ENCODE assay signal across 14 cellular contexts in genomic region chr19:35272122-35272715, GRCh38. TPM values are rescaled to one million over a fixed set of nuclear protein-coding genes. Genes with fewer than 3 reads are reported as not detected.
A peak's percentile ranks its signal among the peaks of the same experiment; 100 is the strongest.
DNase-seq lines count a peak whose midpoint lies in the region; FAIRE-seq and TF ChIP-seq lines count a peak whose summit lies in the region.
"Had no signal": no experiment of that assay in that cellular context is flagged by ENCODE, and none has a peak within 500 bp of the region (broad histone marks: within the 10 kb centered on the region; RNA-seq: fewer than 3 reads in every experiment).

No MANE protein-coding gene starts in this region.

- no peak overlapping the region for H3K56ac ChIP-seq in H9 (ENCODE audit: insufficient read length, low read depth, low read length)

- H4K5ac ChIP-seq in H9 (ENCODE audit: insufficient read length, low read depth, low read length): no peak overlapping the region

- no peak overlapping the region for H2BK15ac ChIP-seq in H9 (ENCODE audit: low read depth, low read length)

- no CpG with 5 or more reads among the region's 15 CpGs for WGBS in H9 (ENCODE audit: extremely low coverage, insufficient read length, low lambda C conversion rate)

- peak overlapping the region; percentile 29 to 53 (median 41); a peak in 4 of 7 replicates for H3K27ac Mint-ChIP-seq in H9

- no peak overlapping the region for H3K23ac ChIP-seq in H9 (ENCODE audit: insufficient read length, low read depth, low read length)

- H3K36me3 Mint-ChIP-seq in H9 (ENCODE audit: insufficient read depth in 1 of 3, low read depth in 3 of 3): peaks cover 32 to 66% (median 66%) of the 10 kb centered on the region in 3 experiments

- no peak overlapping the region for H4K91ac ChIP-seq in H9 (ENCODE audit: insufficient read length, low read depth, low read length)

- peak; percentile 53 for DNase-seq in CD1c-positive myeloid dendritic cell (ENCODE audit: extremely low spot score)
- DNase-seq in H9: no peak
- DNase-seq in UCSD-AML1 (lab: John Stamatoyannopoulos, UW; ENCODE audit: unreplicated experiment): peak; percentile 69
- peak; percentile 63 for DNase-seq in kidney
- no peak for DNase-seq in uterus
- no peak for DNase-seq in GM03348 (ENCODE audit: low spot score)
- no peak for DNase-seq in NCI-H2081 treated with DMSO at 0.1 percent for 48 hours (lab: John Stamatoyannopoulos, UW)
- DNase-seq in SK-N-DZ (ENCODE audit: low spot score): no peak
- DNase-seq: activated T-cell treated with anti-CD3 and anti-CD28 coated beads for 4 hours, endodermal cell, NCI-H345 had no signal

- H3K27me3 ChIP-seq in H9 (ENCODE audit: insufficient read depth, low read length) (no peaks in the 10 kb centered on the region), uterus (no peaks in the 10 kb centered on the region)

- H2AK5ac ChIP-seq in H9 (ENCODE audit: insufficient read length, low read length): no peak overlapping the region

- H2BK120ac ChIP-seq in H9 (ENCODE audit: low read depth, low read length, poor library complexity, severe bottlenecking): no peak overlapping the region

- no peaks in the 10 kb centered on the region for H3K9me3 Mint-ChIP-seq in H9
- H3K9me3 Mint-ChIP-seq: endodermal cell had no signal

- no peak overlapping the region for H3T11ph ChIP-seq in H9 (ENCODE audit: low read length)

- H2BK12ac ChIP-seq in H9 (ENCODE audit: insufficient read length, low read depth, low read length): no peak overlapping the region

- H3K4me3 ChIP-seq in kidney (ENCODE audit: low read length in 2 of 2): no peak overlapping the region
- H3K4me3 ChIP-seq in uterus: no peak overlapping the region

- no peak overlapping the region; a peak in 1 of 5 replicates for H3K4me3 Mint-ChIP-seq in H9
- H3K4me3 Mint-ChIP-seq: endodermal cell had no signal

- H2AFZ ChIP-seq in H9 (ENCODE audit: low read length): no peak overlapping the region

- peaks cover 19 to 29% of the 10 kb centered on the region in 2 donors for H3K36me3 ChIP-seq in kidney (ENCODE audit: control insufficient read depth in 1 of 2, insufficient read depth in 2 of 2, low read length in 2 of 2)
- H3K36me3 ChIP-seq in uterus: no peaks in the 10 kb centered on the region

- H3K9ac ChIP-seq in H9 (ENCODE audit: extremely low read depth, insufficient read length, low read length): no peak overlapping the region
- H3K9ac ChIP-seq in kidney (ENCODE audit: low read length in 2 of 2): no peak overlapping the region

- H4K20me1 ChIP-seq in H9 (ENCODE audit: control insufficient read depth, insufficient read depth, insufficient read length): no peaks in the 10 kb centered on the region

- no peak overlapping the region for H2BK20ac ChIP-seq in H9 (ENCODE audit: low read depth, low read length, poor library complexity, severe bottlenecking)

- no peak overlapping the region for H2BK5ac ChIP-seq in H9 (ENCODE audit: insufficient read length, low read length)

- no peak overlapping the region for H3K4ac ChIP-seq in H9 (ENCODE audit: low read depth, low read length)

- intact Hi-C loops in kidney (cut with DNase I) (no loop called here), uterus (cut with DNase I; ENCODE audit: low total_unique reads) (no loop called here)

- no peak overlapping the region for H3K4me2 ChIP-seq in H9 (ENCODE audit: insufficient read depth, insufficient read length, low read length)

- H3K4me1 ChIP-seq in H9 (ENCODE audit: insufficient read depth, low read length) (no peaks in the 10 kb centered on the region), kidney (ENCODE audit: control insufficient read depth in 1 of 2, insufficient read depth in 1 of 2, low read depth in 1 of 2, low read length in 2 of 2) (peaks cover 6 to 10% of the 10 kb centered on the region in 2 donors), uterus (peaks cover 0 to 4% of the 10 kb centered on the region in 2 donors)

- H3K14ac ChIP-seq in H9 (ENCODE audit: insufficient read depth, low read length): no peak overlapping the region

- H3K4me1 Mint-ChIP-seq in H9: peaks cover 2 to 5% of the 10 kb centered on the region in 2 experiments; a peak in 2 of 4 replicates

- no peak for FAIRE-seq in kidney (lab: Jason Lieb, UNC)
- FAIRE-seq: keratinocyte had no signal

- H3K79me2 ChIP-seq in H9 (ENCODE audit: insufficient read depth, low read length): no peaks in the 10 kb centered on the region

- H3K27me3 Mint-ChIP-seq in H9 (ENCODE audit: low read depth): no peaks in the 10 kb centered on the region

- no peaks in the 10 kb centered on the region for H3K79me1 ChIP-seq in H9 (ENCODE audit: insufficient read depth, low read depth, low read length, poor library complexity, severe bottlenecking)

- H3K27ac ChIP-seq in H9 (ENCODE audit: insufficient read length, low read depth, low read length) (no peak overlapping the region), kidney (ENCODE audit: low read depth in 2 of 2, low read length in 2 of 2) (no peak overlapping the region), uterus (no peak overlapping the region)

- H4K8ac ChIP-seq in H9 (replicated peaks; ENCODE audit: insufficient read length, low read depth, low read length): no peak overlapping the region

- TF ChIP-seq CTCF in H9 (conservative IDR thresholded peaks at IDR 0.05): no peak
- no peak for TF ChIP-seq CTCF in kidney (IDR thresholded peaks at IDR 0.05; ENCODE audit: borderline replicate concordance, extremely low read depth, insufficient read depth)
- TF ChIP-seq CTCF in uterus (IDR thresholded peaks at IDR 0.05): no peak

- H3K9me3 ChIP-seq in H9 (ENCODE audit: control insufficient read depth, low read depth, low read length) (no peaks in the 10 kb centered on the region), kidney (ENCODE audit: control insufficient read depth in 1 of 2, low read length in 2 of 2) (no peaks in the 10 kb centered on the region), uterus (no peaks in the 10 kb centered on the region)

- H3K23me2 ChIP-seq in H9 (ENCODE audit: insufficient read length, low read depth, low read length, poor library complexity, severe bottlenecking): peaks cover 5% of the 10 kb centered on the region

- no peak for TF ChIP-seq POLR2A in uterus (IDR thresholded peaks at IDR 0.05)

- no peak overlapping the region for H3K18ac ChIP-seq in H9 (ENCODE audit: insufficient read length, low read depth, low read length)

RNA-seq across cellular contexts. Expression of gene USF2, which starts 3.5 kb away (rescaled TPM):
- 113 and 123 TPM in 2 replicates for total RNA-seq in H9 (2021)
- total RNA-seq in kidney: 118 TPM
- 82.8 TPM for polyA plus RNA-seq in kidney (ENCODE audit: insufficient read depth, low read depth, low replicate concordance)
- total RNA-seq in uterus: 100 to 1,000 TPM in 1 of 4 donors, 10 to 100 TPM in 3; 48.8 to 155 (median 87.5) TPM
- 66.8 and 68.2 TPM in 2 replicates for polyA plus RNA-seq in SK-N-DZ (2014; cell fraction: cytosol; rRNA removed)
- polyA plus RNA-seq in SK-N-DZ (2014; cell fraction: nucleus; rRNA removed): 86.7 and 114 TPM in 2 replicates

RNA-seq across cellular contexts. Expression of gene HAMP, which starts 10.1 kb away (rescaled TPM):
- 0.52 and 0.83 TPM in 2 replicates for total RNA-seq in H9 (2021)
- 1.3 TPM for total RNA-seq in kidney
- 1.1 TPM for polyA plus RNA-seq in kidney (ENCODE audit: insufficient read depth, low read depth, low replicate concordance)
- 1 to 10 TPM in 1 of 4 donors, not detected in 3; 1.1 TPM for total RNA-seq in uterus
- polyA plus RNA-seq in SK-N-DZ (2014; cell fraction: cytosol; rRNA removed): 0.02 TPM in 1 of 2 replicates, not detected in the other
- polyA plus RNA-seq in SK-N-DZ (2014; cell fraction: nucleus; rRNA removed): not detected in 2 replicates
- total RNA-seq: M059J, subcutaneous adipose tissue had no signal
- polyA plus RNA-seq: keratinocyte had no signal

RNA-seq across cellular contexts. Expression of gene MAG, which starts 19.7 kb away (rescaled TPM):
- total RNA-seq in H9 (2021): 0.13 TPM in 1 of 2 replicates, not detected in the other
- 1.1 TPM for total RNA-seq in kidney
- polyA plus RNA-seq in kidney (ENCODE audit: insufficient read depth, low read depth, low replicate concordance): 0.41 TPM
- total RNA-seq in uterus: 10 to 100 TPM in 1 of 4 donors, under 1 TPM in 1, not detected in 2; 0.91 to 15.1 TPM
- 2.2 TPM in 1 of 2 replicates, not detected in the other for polyA plus RNA-seq in SK-N-DZ (2014; cell fraction: cytosol; rRNA removed)
- not detected in 2 replicates for polyA plus RNA-seq in SK-N-DZ (2014; cell fraction: nucleus; rRNA removed)
- total RNA-seq: endodermal cell, M059J, subcutaneous adipose tissue had no signal
- polyA plus RNA-seq: keratinocyte had no signal

RNA-seq across cellular contexts. Expression of gene LSR, which starts 23.4 kb away (rescaled TPM):
- total RNA-seq in H9 (2021): 151 and 152 TPM in 2 replicates
- 87.2 TPM for total RNA-seq in kidney
- polyA plus RNA-seq in kidney (ENCODE audit: insufficient read depth, low read depth, low replicate concordance): 37.9 TPM
- 10 to 100 TPM in 3 of 4 donors, 1 to 10 TPM in 1; 7.3 to 37.8 (median 20.2) TPM for total RNA-seq in uterus
- 1.1 and 1.5 TPM in 2 replicates for polyA plus RNA-seq in SK-N-DZ (2014; cell fraction: cytosol; rRNA removed)
- polyA plus RNA-seq in SK-N-DZ (2014; cell fraction: nucleus; rRNA removed): 0.12 and 0.30 TPM in 2 replicates

RNA-seq across cellular contexts. Expression of gene FAM187B, which starts 43.7 kb away (rescaled TPM):
- total RNA-seq in H9 (2021) (not detected in 2 replicates), kidney (not detected), uterus (under 1 TPM in 1 of 4 donors, not detected in 3; 0.21 TPM)
- polyA plus RNA-seq in kidney (ENCODE audit: insufficient read depth, low read depth, low replicate concordance): not detected
- not detected in 2 replicates for polyA plus RNA-seq in SK-N-DZ (2014; cell fraction: cytosol; rRNA removed)
- polyA plus RNA-seq in SK-N-DZ (2014; cell fraction: nucleus; rRNA removed): not detected in 2 replicates
- total RNA-seq: endodermal cell, M059J, subcutaneous adipose tissue had no signal
- polyA plus RNA-seq: keratinocyte had no signal

Comparison
In these comparisons a context has a peak if more than half of its experiments do, and no peak if none do; other contexts are left out.
1. DNase-seq: peak in CD1c-positive myeloid dendritic cell (single experiment), UCSD-AML1 (single experiment) and kidney (single experiment); none in H9 (single experiment), uterus (0 of 2), GM03348 (single experiment), NCI-H2081 treated with DMSO at 0.1 percent for 48 hours (single experiment) and SK-N-DZ (single experiment).